In the genomic region with DNA sequence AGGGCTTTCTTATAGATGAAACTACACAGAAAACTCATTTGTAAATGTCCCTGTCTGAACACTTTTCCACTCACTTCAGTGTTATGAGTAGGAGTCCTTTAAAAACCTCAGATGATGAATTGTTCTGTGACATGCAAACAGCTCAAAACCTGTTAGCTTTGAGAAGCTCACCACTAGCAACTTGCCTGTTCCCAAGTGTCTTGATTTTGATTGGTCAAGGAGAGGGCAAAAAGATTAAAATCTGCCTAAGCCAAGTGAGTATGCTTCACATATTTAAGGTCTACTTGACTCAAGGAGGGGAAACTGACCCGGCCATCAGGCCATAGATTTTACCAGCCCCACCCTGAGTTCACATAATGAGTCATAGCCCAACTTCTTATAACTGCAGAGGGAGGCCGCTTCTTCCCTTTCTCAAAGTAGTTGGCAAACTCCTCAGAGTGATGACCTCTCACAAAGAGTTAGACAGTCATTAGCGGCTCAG, we compare ENCODE assay signal across 16 cellular contexts. TPM values are rescaled to one million over a fixed set of nuclear protein-coding genes. Genes with fewer than 3 reads are reported as not detected.
DNase-seq lines count a peak whose midpoint lies in the region; ATAC-seq, FAIRE-seq and TF ChIP-seq lines count a peak whose summit lies in the region.
"Had no signal": no experiment of that assay in that cellular context is flagged by ENCODE, and none has a peak within 500 bp of the region (broad histone marks: within the 10 kb centered on the region; RNA-seq: fewer than 3 reads in every experiment).

No MANE protein-coding gene starts in this region.

- no peak overlapping the region for H3K4me3 ChIP-seq in smooth muscle cell

- no peak for TF ChIP-seq POLR2A in H54 (IDR thresholded peaks at IDR 0.05; ENCODE audit: low read depth, low read length)

- no peaks in the 10 kb centered on the region for H3K9me3 ChIP-seq in smooth muscle cell (replicated peaks; ENCODE audit: low read depth)
- H3K9me3 ChIP-seq: SK-N-SH had no signal

- H3K36me3 ChIP-seq in smooth muscle cell (ENCODE audit: low read depth), result no peaks in the 10 kb centered on the region

- H3F3A ChIP-seq in smooth muscle cell (ENCODE audit: low read depth), result peaks cover 12% of the 10 kb centered on the region

- H3K79me2 ChIP-seq in smooth muscle cell (ENCODE audit: low read depth), result no peaks in the 10 kb centered on the region

- no peaks in the 10 kb centered on the region for H3K36me3 Mint-ChIP-seq in activated CD4-positive, alpha-beta memory T cell treated with anti-CD3 and anti-CD28 coated beads, Interleukin-2, amount 10 ng/mL, durations not matched to agents 7 days and 5 days (ENCODE audit: low read depth)
- H3K36me3 Mint-ChIP-seq: CD8-positive, alpha-beta memory T cell had no signal

- H3K4me2 ChIP-seq in smooth muscle cell, result peak overlapping the region; percentile 3
- H3K4me2 ChIP-seq: SK-N-SH had no signal

- H3K9me3 Mint-ChIP-seq in activated CD4-positive, alpha-beta memory T cell treated with anti-CD3 and anti-CD28 coated beads, Interleukin-2, amount 10 ng/mL, durations not matched to agents 7 days and 5 days, result no peaks in the 10 kb centered on the region

- FAIRE-seq in H54 (lab: Jason Lieb, UNC), result peak; percentile 48
- FAIRE-seq: HepG2 had no signal

- no peak overlapping the region for H2AFZ ChIP-seq in smooth muscle cell (ENCODE audit: low read depth)

- H3K27ac ChIP-seq in smooth muscle cell (ENCODE audit: low read depth), result peak overlapping the region; percentile 85

- peaks cover 20% of the 10 kb centered on the region for H3K4me1 ChIP-seq in smooth muscle cell (ENCODE audit: low read depth)

- in situ Hi-C loops in KBM-7 (cut with MboI; ENCODE audit: low pct_unique_long_range_greater_than_20kb, low sequenced_read_pairs), result no loop called here

- H3K27ac Mint-ChIP-seq in activated CD4-positive, alpha-beta memory T cell treated with anti-CD3 and anti-CD28 coated beads, Interleukin-2, amount 10 ng/mL, durations not matched to agents 7 days and 5 days, result no peak overlapping the region
- H3K27ac Mint-ChIP-seq: CD8-positive, alpha-beta memory T cell; dendritic cell treated with granulocyte-macrophage colony-stimulating factor and Interleukin-4, amounts not matched to agents 40 ng/mL and 50 ng/mL, for 4 days had no signal

- H3K27me3 Mint-ChIP-seq in activated CD4-positive, alpha-beta memory T cell treated with anti-CD3 and anti-CD28 coated beads, Interleukin-2, amount 10 ng/mL, durations not matched to agents 7 days and 5 days, result no peaks in the 10 kb centered on the region
- H3K27me3 Mint-ChIP-seq: CD8-positive, alpha-beta memory T cell had no signal

- H3K4me1 Mint-ChIP-seq in activated CD4-positive, alpha-beta memory T cell treated with anti-CD3 and anti-CD28 coated beads, Interleukin-2, amount 10 ng/mL, durations not matched to agents 7 days and 5 days, result no peaks in the 10 kb centered on the region
- H3K4me1 Mint-ChIP-seq: CD8-positive, alpha-beta memory T cell had no signal

- no peak for TF ChIP-seq CTCF in smooth muscle cell (IDR thresholded peaks at IDR 0.05; ENCODE audit: borderline replicate concordance, insufficient read depth, poor library complexity, severe bottlenecking)
- TF ChIP-seq CTCF in GM10248 (IDR thresholded peaks at IDR 0.05; ENCODE audit: control extremely low read depth, extremely low read depth, low read depth, missing control alignments), result no peak

- POLR2A ChIA-PET in GM10248 (lab: Yijun Ruan, JAX), result no interaction called here
- POLR2A ChIA-PET in activated CD4-positive, alpha-beta memory T cell treated with anti-CD3 and anti-CD28 coated beads, Interleukin-2, amount 10 ng/mL, durations not matched to agents 7 days and 5 days (lab: Charles Lee), result no interaction called here

- no peaks in the 10 kb centered on the region for H4K20me1 ChIP-seq in smooth muscle cell (ENCODE audit: low read depth)

- DNase-seq in H54 (ENCODE audit: insufficient read length, low spot score) (peak; percentile 6), NCI-H226 (peak; percentile 63), smooth muscle cell (lab: John Stamatoyannopoulos, UW; ENCODE audit: unreplicated experiment) (no peak), KBM-7 (no peak), GM10248 (ENCODE audit: extremely low spot score) (no peak), T1000 (lab: John Stamatoyannopoulos, UW) (no peak)
- no peak for DNase-seq in activated CD4-positive, alpha-beta memory T cell treated with anti-CD3 and anti-CD28 coated beads, Interleukin-2, amount 10 ng/mL, durations not matched to agents 7 days and 5 days
- DNase-seq: activated CD4-positive, CD25-positive, alpha-beta regulatory T cell treated with anti-CD3 and anti-CD28 coated beads, Interleukin-2, amount 50 U/mL, for 72 hours; activated T-cell treated with anti-CD3 and anti-CD28 coated beads for 4 hours; amniotic stem cell; CD8-positive, alpha-beta memory T cell; left cardiac atrium; SK-N-SH had no signal

- CTCF ChIA-PET in GM10248 (lab: Yijun Ruan, JAX), result no interaction called here
- CTCF ChIA-PET in activated CD4-positive, alpha-beta memory T cell treated with anti-CD3 and anti-CD28 coated beads, Interleukin-2, amount 10 ng/mL, durations not matched to agents 7 days and 5 days (lab: Charles Lee), result no interaction called here

- peak; percentile 89 for ATAC-seq in esophagus mucosa
- ATAC-seq: HepG2, left cardiac atrium had no signal

- WGBS in smooth muscle cell (ENCODE audit: low lambda C conversion rate), result 36% methylated on average over 3 of the region's 3 CpGs

- no peak overlapping the region for H3K4me3 Mint-ChIP-seq in activated CD4-positive, alpha-beta memory T cell treated with anti-CD3 and anti-CD28 coated beads, Interleukin-2, amount 10 ng/mL, durations not matched to agents 7 days and 5 days
- H3K4me3 Mint-ChIP-seq: CD8-positive, alpha-beta memory T cell; dendritic cell treated with granulocyte-macrophage colony-stimulating factor and Interleukin-4, amounts not matched to agents 40 ng/mL and 50 ng/mL, for 4 days had no signal

- H3K9ac ChIP-seq in smooth muscle cell (ENCODE audit: low read depth), result peak overlapping the region; percentile 28
- H3K9ac ChIP-seq: SK-N-SH had no signal

- H3K27me3 ChIP-seq in smooth muscle cell (ENCODE audit: low read depth), result no peaks in the 10 kb centered on the region

RNA-seq across cellular contexts. Expression of a gene that starts 45.2 kb away (rescaled TPM):
- total RNA-seq in esophagus mucosa, result 31.8 TPM
- 14.6 and 15.6 TPM in 2 replicates for total RNA-seq in smooth muscle cell
- polyA plus RNA-seq in smooth muscle cell, result 15.8 and 18.1 TPM in 2 replicates
- total RNA-seq in activated CD4-positive, alpha-beta memory T cell treated with anti-CD3 and anti-CD28 coated beads, Interleukin-2, amount 10 ng/mL, durations not matched to agents 7 days and 5 days, result not detected
- total RNA-seq: CD8-positive, alpha-beta memory T cell had no signal
- polyA plus RNA-seq: CD8-positive, alpha-beta memory T cell had no signal

Comparison
In these comparisons a context has a peak if more than half of its experiments do, and no peak if none do; other contexts are left out.
1. DNase-seq: peak in H54 (single experiment) and NCI-H226 (single experiment); none in smooth muscle cell (single experiment), KBM-7 (single experiment), GM10248 (single experiment), T1000 (single experiment) and activated CD4-positive, alpha-beta memory T cell treated with anti-CD3 and anti-CD28 coated beads, Interleukin-2, amount 10 ng/mL, durations not matched to agents 7 days and 5 days (single experiment).
2. RNA of a gene that starts 45.2 kb away (total RNA-seq): 31.8 TPM in esophagus mucosa (single experiment) and 14.6 to 15.6 TPM in smooth muscle cell; not detected in activated CD4-positive, alpha-beta memory T cell treated with anti-CD3 and anti-CD28 coated beads, Interleukin-2, amount 10 ng/mL, durations not matched to agents 7 days and 5 days; every median in the first group is over 10 times any median in the second.